23 cellular contexts compared by ENCODE assay signal in the genomic region with DNA sequence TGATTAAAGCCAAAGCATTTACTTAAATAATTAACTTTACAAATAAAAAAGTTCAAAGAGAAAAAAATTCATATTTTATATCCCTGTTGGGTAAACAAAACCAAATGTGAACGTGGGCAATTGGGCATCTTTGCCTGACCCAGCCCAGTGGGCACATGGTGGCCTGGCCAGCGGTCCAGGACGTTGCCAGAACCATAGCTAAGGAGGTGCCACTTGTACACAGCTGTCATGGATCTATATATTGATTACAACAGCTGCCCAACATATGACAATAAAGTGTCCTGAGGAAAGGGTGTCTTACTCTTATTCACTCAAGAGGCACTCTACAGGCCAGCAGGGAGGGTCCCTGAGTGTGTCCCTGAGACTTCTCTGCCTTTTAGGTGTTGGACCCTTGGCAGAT.
"Had no signal": no experiment of that assay in that cellular context is flagged by ENCODE, and none has a peak within 500 bp of the region (broad histone marks: within the 10 kb centered on the region; RNA-seq: fewer than 3 reads in every experiment).

No MANE protein-coding gene starts in this region.

- H3K9ac ChIP-seq: parathyroid adenoma had no signal

- H3K4me2 ChIP-seq: smooth muscle cell had no signal

- DNase-seq: central memory CD4-positive, alpha-beta T cell; cortex of kidney; dorsolateral prefrontal cortex; effector CD8-positive, alpha-beta T cell; heart left ventricle; hypothalamus; kidney glomerular epithelial cell; naive thymus-derived CD4-positive, alpha-beta T cell; nephron progenitor cell; retina; stimulated activated CD4-positive, alpha-beta T cell treated with anti-CD3 and anti-CD28 coated beads, Interleukin-4, amount 100 ng/mL, for 1 hour; stimulated activated CD8-positive, alpha-beta memory T cell treated with anti-CD3 and anti-CD28 coated beads, Interleukin-4, amount 100 ng/mL, for 48 hours; stimulated activated naive CD8-positive, alpha-beta T cell treated with anti-CD3 and anti-CD28 coated beads, Interleukin-15, Interleukin-2, amounts not matched to agents 100 U/mL and 50 U/mL, for 24 hours; thyroid gland; upper lobe of right lung had no signal

- H3K4me3 ChIP-seq: dorsolateral prefrontal cortex, esophagus muscularis mucosa, heart left ventricle, prostate gland, smooth muscle cell, suprapubic skin, thyroid gland, upper lobe of right lung, vagina had no signal

- H3K27me3 ChIP-seq: esophagus muscularis mucosa, heart left ventricle, suprapubic skin, thyroid gland, upper lobe of right lung, vagina had no signal

- H3K4me1 ChIP-seq: prostate gland, upper lobe of right lung had no signal

- ATAC-seq: heart left ventricle; naive thymus-derived CD4-positive, alpha-beta T cell; sciatic nerve; stimulated activated effector memory CD8-positive, alpha-beta T cell treated with anti-CD3 and anti-CD28 coated beads, Interleukin-12 subunit alpha, Interleukin-12 subunit beta, amount 100 ng/mL, for 72 hours; stimulated activated naive CD8-positive, alpha-beta T cell treated with anti-CD3 and anti-CD28 coated beads, Interleukin-15, Interleukin-2, amounts not matched to agents 100 U/mL and 50 U/mL, for 24 hours; upper lobe of right lung had no signal

- H3K27ac Mint-ChIP-seq: naive thymus-derived CD4-positive, alpha-beta T cell; stimulated activated effector memory CD8-positive, alpha-beta T cell treated with anti-CD3 and anti-CD28 coated beads, Interleukin-12 subunit alpha, Interleukin-12 subunit beta, amount 100 ng/mL, for 72 hours had no signal

- H3K9me3 Mint-ChIP-seq: naive thymus-derived CD4-positive, alpha-beta T cell; stimulated activated effector memory CD8-positive, alpha-beta T cell treated with anti-CD3 and anti-CD28 coated beads, Interleukin-12 subunit alpha, Interleukin-12 subunit beta, amount 100 ng/mL, for 72 hours had no signal

- H3K9me3 ChIP-seq: esophagus muscularis mucosa, heart left ventricle, prostate gland, suprapubic skin, thyroid gland, upper lobe of right lung, vagina had no signal

- H3K27ac ChIP-seq: dorsolateral prefrontal cortex, esophagus muscularis mucosa, parathyroid adenoma, prostate gland, suprapubic skin, thyroid gland, upper lobe of right lung, vagina had no signal

- H3K79me2 ChIP-seq: parathyroid adenoma had no signal

- H3K36me3 Mint-ChIP-seq: naive thymus-derived CD4-positive, alpha-beta T cell had no signal

- H3K36me3 ChIP-seq: esophagus muscularis mucosa, heart left ventricle, prostate gland, suprapubic skin, thyroid gland, upper lobe of right lung, vagina had no signal

- H3K4me3 Mint-ChIP-seq: naive thymus-derived CD4-positive, alpha-beta T cell; nephron progenitor cell; stimulated activated effector memory CD8-positive, alpha-beta T cell treated with anti-CD3 and anti-CD28 coated beads, Interleukin-12 subunit alpha, Interleukin-12 subunit beta, amount 100 ng/mL, for 72 hours had no signal
